Comparison of ENCODE assay signal across 17 cellular contexts in genomic region chr3:5005367-5005766, GRCh38. TPM values are rescaled to one million over a fixed set of nuclear protein-coding genes. Genes with fewer than 3 reads are reported as not detected.
A peak's percentile ranks its signal among the peaks of the same experiment; 100 is the strongest.
DNase-seq lines count a peak whose midpoint lies in the region; ATAC-seq and TF ChIP-seq lines count a peak whose summit lies in the region.
"Had no signal": no experiment of that assay in that cellular context is flagged by ENCODE, and none has a peak within 500 bp of the region (broad histone marks: within the 10 kb centered on the region; RNA-seq: fewer than 3 reads in every experiment).

No MANE protein-coding gene starts in this region.

- TF ChIP-seq EP300 in ovary (IDR thresholded peaks at IDR 0.05) = no peak

- no peak overlapping the region for H3K4me2 ChIP-seq in hepatocyte

- no peaks in the 10 kb centered on the region for H3K9me3 ChIP-seq in hepatocyte (ENCODE audit: low read depth)
- no peaks in the 10 kb centered on the region for H3K9me3 ChIP-seq in ovary
- H3K9me3 ChIP-seq: gastroesophageal sphincter, left lung had no signal

- no peaks in the 10 kb centered on the region for H3K36me3 Mint-ChIP-seq in stimulated activated naive CD8-positive, alpha-beta T cell treated with anti-CD3 and anti-CD28 coated beads, Interleukin-15, Interleukin-2, amounts not matched to agents 100 ng/mL and 50 ng/mL, for 24 hours (ENCODE audit: low read depth)

- peak overlapping the region; percentile 42 for H3K27ac ChIP-seq in hepatocyte
- no peak overlapping the region for H3K27ac ChIP-seq in ovary
- H3K27ac ChIP-seq: gastroesophageal sphincter, left lung had no signal

- intact Hi-C loops in ovary (cut with DNase I) = no loop called here

- ATAC-seq in stimulated activated naive CD8-positive, alpha-beta T cell treated with anti-CD3 and anti-CD28 coated beads, Interleukin-15, amount 100 ng/mL, for 72 hours = no peak
- ATAC-seq: gastroesophageal sphincter, left lung, right cardiac atrium had no signal

- H3K79me2 ChIP-seq in hepatocyte = no peaks in the 10 kb centered on the region

- H4K20me1 ChIP-seq in hepatocyte (ENCODE audit: insufficient read depth, poor library complexity, severe bottlenecking) = no peaks in the 10 kb centered on the region

- no peak overlapping the region for H3K4me3 Mint-ChIP-seq in stimulated activated naive CD8-positive, alpha-beta T cell treated with anti-CD3 and anti-CD28 coated beads, Interleukin-15, Interleukin-2, amounts not matched to agents 100 ng/mL and 50 ng/mL, for 24 hours
- peak overlapping the region in 1 of 2 donors; percentile 8 for H3K4me3 Mint-ChIP-seq in stimulated activated naive CD8-positive, alpha-beta T cell treated with anti-CD3 and anti-CD28 coated beads, Interleukin-15, amount 100 ng/mL, for 72 hours

- H3K36me3 ChIP-seq in hepatocyte (replicated peaks; ENCODE audit: insufficient read depth, low read depth) (no peaks in the 10 kb centered on the region), ovary (no peaks in the 10 kb centered on the region)
- H3K36me3 ChIP-seq: gastroesophageal sphincter, left lung had no signal

- no peak for TF ChIP-seq CTCF in hepatocyte (IDR thresholded peaks at IDR 0.05; ENCODE audit: poor library complexity)
- no peak for TF ChIP-seq CTCF in ovary (IDR thresholded peaks at IDR 0.05)

- H3K4me1 ChIP-seq in hepatocyte (ENCODE audit: insufficient read depth) (no peaks in the 10 kb centered on the region), ovary (ENCODE audit: insufficient read depth) (no peaks in the 10 kb centered on the region)
- H3K4me1 ChIP-seq: gastroesophageal sphincter had no signal

- no peak for DNase-seq in stimulated activated naive CD8-positive, alpha-beta T cell treated with anti-CD3 and anti-CD28 coated beads, Interleukin-15, amount 100 ng/mL, for 72 hours
- peak; percentile 51 for DNase-seq in activated CD8-positive, alpha-beta memory T cell treated with anti-CD3 and anti-CD28 coated beads, Interleukin-2, amount 50 U/mL, for 48 hours
- DNase-seq in hepatocyte (ENCODE audit: low spot score) (no peak), ovary (no peak), NCI-H2029 treated with DMSO at 0.1 percent for 48 hours (lab: John Stamatoyannopoulos, UW) (no peak), ureter (ENCODE audit: low spot score) (no peak), NCI-H187 (lab: John Stamatoyannopoulos, UW) (no peak)
- DNase-seq: amygdala, Calu3, GF-D8, left lung, NCI-H1930, NCI-H510A, substantia nigra had no signal

- no peaks in the 10 kb centered on the region for H3K27me3 ChIP-seq in hepatocyte
- no peaks in the 10 kb centered on the region for H3K27me3 ChIP-seq in ovary
- H3K27me3 ChIP-seq: gastroesophageal sphincter, left lung had no signal

- H3K4me3 ChIP-seq in hepatocyte = no peak overlapping the region
- H3K4me3 ChIP-seq in ovary = no peak overlapping the region
- H3K4me3 ChIP-seq: gastroesophageal sphincter, left lung had no signal

- TF ChIP-seq POLR2A in ovary (IDR thresholded peaks at IDR 0.05) = no peak

- H3K27ac Mint-ChIP-seq in stimulated activated naive CD8-positive, alpha-beta T cell treated with anti-CD3 and anti-CD28 coated beads, Interleukin-15, Interleukin-2, amounts not matched to agents 100 ng/mL and 50 ng/mL, for 24 hours = peak overlapping the region; percentile 23
- no peak overlapping the region for H3K27ac Mint-ChIP-seq in stimulated activated naive CD8-positive, alpha-beta T cell treated with anti-CD3 and anti-CD28 coated beads, Interleukin-15, amount 100 ng/mL, for 72 hours

- peaks cover 76% of the 10 kb centered on the region for H3K4me1 Mint-ChIP-seq in stimulated activated naive CD8-positive, alpha-beta T cell treated with anti-CD3 and anti-CD28 coated beads, Interleukin-15, Interleukin-2, amounts not matched to agents 100 ng/mL and 50 ng/mL, for 24 hours (ENCODE audit: low read depth)
- peaks cover 66% of the 10 kb centered on the region for H3K4me1 Mint-ChIP-seq in stimulated activated naive CD8-positive, alpha-beta T cell treated with anti-CD3 and anti-CD28 coated beads, Interleukin-15, amount 100 ng/mL, for 72 hours

- H2AFZ ChIP-seq in hepatocyte = no peak overlapping the region

- WGBS in hepatocyte (ENCODE audit: low lambda C conversion rate, missing lambda C conversion rate) = 64% methylated on average over 4 of the region's 4 CpGs
- WGBS in ovary, 3 donors = 67 to 70% (median 67%) methylated on average over 4 of the region's 4 CpGs

- no peaks in the 10 kb centered on the region for H3K27me3 Mint-ChIP-seq in stimulated activated naive CD8-positive, alpha-beta T cell treated with anti-CD3 and anti-CD28 coated beads, Interleukin-15, Interleukin-2, amounts not matched to agents 100 ng/mL and 50 ng/mL, for 24 hours
- no peaks in the 10 kb centered on the region for H3K27me3 Mint-ChIP-seq in stimulated activated naive CD8-positive, alpha-beta T cell treated with anti-CD3 and anti-CD28 coated beads, Interleukin-15, amount 100 ng/mL, for 72 hours

- H3K9me2 ChIP-seq in hepatocyte (replicated peaks; ENCODE audit: insufficient read depth) = no peaks in the 10 kb centered on the region

- no peaks in the 10 kb centered on the region for H3K9me3 Mint-ChIP-seq in stimulated activated naive CD8-positive, alpha-beta T cell treated with anti-CD3 and anti-CD28 coated beads, Interleukin-15, Interleukin-2, amounts not matched to agents 100 ng/mL and 50 ng/mL, for 24 hours
- H3K9me3 Mint-ChIP-seq in stimulated activated naive CD8-positive, alpha-beta T cell treated with anti-CD3 and anti-CD28 coated beads, Interleukin-15, amount 100 ng/mL, for 72 hours = no peaks in the 10 kb centered on the region

RNA-seq across cellular contexts. Expression of gene BHLHE40, which starts 26.1 kb away (rescaled TPM):
- total RNA-seq in hepatocyte (67.1 and 71.6 TPM in 2 replicates), ovary (100 to 1,000 TPM in 4 of 7 donors, 10 to 100 TPM in 3; 47.3 to 264 (median 103) TPM), ureter (206 TPM)
- polyA plus RNA-seq in hepatocyte (116 and 140 TPM in 2 replicates), ovary (10 to 100 TPM; 28.6 to 52.2 TPM)
